18 cellular contexts compared by ENCODE assay signal in genomic region chr3:59758672-59759071, GRCh38.
A peak's percentile ranks its signal among the peaks of the same experiment; 100 is the strongest.
DNase-seq lines count a peak whose midpoint lies in the region; ATAC-seq and TF ChIP-seq lines count a peak whose summit lies in the region.
"Had no signal": no experiment of that assay in that cellular context is flagged by ENCODE, and none has a peak within 500 bp of the region (broad histone marks: within the 10 kb centered on the region; RNA-seq: fewer than 3 reads in every experiment).

No MANE protein-coding gene starts in this region.

- no peaks in the 10 kb centered on the region for H3K9me3 Mint-ChIP-seq in activated naive CD4-positive, alpha-beta T cell treated with anti-CD3 and anti-CD28 coated beads, Interleukin-2, amount 50 U/mL, for 24 hours
- H3K9me3 Mint-ChIP-seq in activated naive CD4-positive, alpha-beta T cell treated with anti-CD3 and anti-CD28 coated beads, Interleukin-2, amount 10 ng/mL, durations not matched to agents 7 days and 5 days: no peaks in the 10 kb centered on the region
- H3K9me3 Mint-ChIP-seq in activated T-helper 17 cell treated with anti-CD3 and anti-CD28 coated beads, Interleukin-2, amount 50 U/mL, for 72 hours: no peaks in the 10 kb centered on the region
- no peaks in the 10 kb centered on the region for H3K9me3 Mint-ChIP-seq in immature natural killer cell
- no peaks in the 10 kb centered on the region for H3K9me3 Mint-ChIP-seq in stimulated activated naive CD8-positive, alpha-beta T cell treated with anti-CD3 and anti-CD28 coated beads, Interleukin-15, amount 100 ng/mL, for 72 hours
- H3K9me3 Mint-ChIP-seq: CD8-positive, alpha-beta memory T cell; IgD-negative memory B cell had no signal

- H3K36me3 ChIP-seq in spleen: no peaks in the 10 kb centered on the region
- H3K36me3 ChIP-seq: MG63 had no signal

- H3K4me1 Mint-ChIP-seq in activated naive CD4-positive, alpha-beta T cell treated with anti-CD3 and anti-CD28 coated beads, Interleukin-2, amount 50 U/mL, for 24 hours: peaks cover 98% of the 10 kb centered on the region
- peaks cover 61% of the 10 kb centered on the region for H3K4me1 Mint-ChIP-seq in activated naive CD4-positive, alpha-beta T cell treated with anti-CD3 and anti-CD28 coated beads, Interleukin-2, amount 10 ng/mL, durations not matched to agents 7 days and 5 days
- H3K4me1 Mint-ChIP-seq in activated T-helper 17 cell treated with anti-CD3 and anti-CD28 coated beads, Interleukin-2, amount 50 U/mL, for 72 hours: peaks cover 21% of the 10 kb centered on the region
- peaks cover 20 to 32% of the 10 kb centered on the region in 2 donors for H3K4me1 Mint-ChIP-seq in immature natural killer cell
- H3K4me1 Mint-ChIP-seq in stimulated activated naive CD8-positive, alpha-beta T cell treated with anti-CD3 and anti-CD28 coated beads, Interleukin-15, amount 100 ng/mL, for 72 hours: peaks cover 41% of the 10 kb centered on the region
- H3K4me1 Mint-ChIP-seq: IgD-negative memory B cell had no signal

- DNase-seq in activated naive CD4-positive, alpha-beta T cell treated with anti-CD3 and anti-CD28 coated beads, Interleukin-2, amount 10 ng/mL, durations not matched to agents 7 days and 5 days: no peak
- DNase-seq in immature natural killer cell (no peak), spleen (no peak)
- no peak for DNase-seq in stimulated activated naive CD8-positive, alpha-beta T cell treated with anti-CD3 and anti-CD28 coated beads, Interleukin-15, amount 100 ng/mL, for 72 hours
- DNase-seq: ACHN; CD8-positive, alpha-beta memory T cell; DMS53; Karpas-422; MG63; NCI-H1092; NCI-H146; NCI-H2029 treated with DMSO at 0.1 percent for 48 hours; NCI-H2171 treated with DMSO at 0.1 percent for 48 hours had no signal

- peak overlapping the region; percentile 69 for H3K27ac Mint-ChIP-seq in activated naive CD4-positive, alpha-beta T cell treated with anti-CD3 and anti-CD28 coated beads, Interleukin-2, amount 50 U/mL, for 24 hours
- no peak overlapping the region for H3K27ac Mint-ChIP-seq in activated naive CD4-positive, alpha-beta T cell treated with anti-CD3 and anti-CD28 coated beads, Interleukin-2, amount 10 ng/mL, durations not matched to agents 7 days and 5 days
- no peak overlapping the region for H3K27ac Mint-ChIP-seq in activated T-helper 17 cell treated with anti-CD3 and anti-CD28 coated beads, Interleukin-2, amount 50 U/mL, for 72 hours
- peak overlapping the region in 2 of 6 donors; percentile 34 to 70 for H3K27ac Mint-ChIP-seq in immature natural killer cell
- H3K27ac Mint-ChIP-seq in stimulated activated naive CD8-positive, alpha-beta T cell treated with anti-CD3 and anti-CD28 coated beads, Interleukin-15, amount 100 ng/mL, for 72 hours: no peak overlapping the region
- H3K27ac Mint-ChIP-seq: CD8-positive, alpha-beta memory T cell; IgD-negative memory B cell had no signal

- H3K4me3 Mint-ChIP-seq in activated naive CD4-positive, alpha-beta T cell treated with anti-CD3 and anti-CD28 coated beads, Interleukin-2, amount 50 U/mL, for 24 hours: peak overlapping the region; percentile 26
- no peak overlapping the region for H3K4me3 Mint-ChIP-seq in activated naive CD4-positive, alpha-beta T cell treated with anti-CD3 and anti-CD28 coated beads, Interleukin-2, amount 10 ng/mL, durations not matched to agents 7 days and 5 days
- peak overlapping the region; percentile 3 for H3K4me3 Mint-ChIP-seq in activated T-helper 17 cell treated with anti-CD3 and anti-CD28 coated beads, Interleukin-2, amount 50 U/mL, for 72 hours
- peak overlapping the region in 4 of 5 donors; percentile 0 to 37 (median 30) for H3K4me3 Mint-ChIP-seq in immature natural killer cell
- H3K4me3 Mint-ChIP-seq in stimulated activated naive CD8-positive, alpha-beta T cell treated with anti-CD3 and anti-CD28 coated beads, Interleukin-15, amount 100 ng/mL, for 72 hours: no peak overlapping the region
- H3K4me3 Mint-ChIP-seq: CD8-positive, alpha-beta memory T cell; IgD-negative memory B cell had no signal

- no peaks in the 10 kb centered on the region for H3K4me1 ChIP-seq in spleen

- H3K4me3 ChIP-seq in spleen: no peak overlapping the region
- H3K4me3 ChIP-seq: MG63 had no signal

- no peak for ATAC-seq in activated T-helper 17 cell treated with anti-CD3 and anti-CD28 coated beads, Interleukin-2, amount 50 U/mL, for 72 hours (replicated peaks)
- ATAC-seq in stimulated activated naive CD8-positive, alpha-beta T cell treated with anti-CD3 and anti-CD28 coated beads, Interleukin-15, amount 100 ng/mL, for 72 hours: peak; percentile 48
- ATAC-seq in GM21390 (IDR thresholded peaks at IDR 0.05; ENCODE audit: unreplicated experiment): no peak
- ATAC-seq: Panc1 had no signal

- H3K27me3 Mint-ChIP-seq in activated naive CD4-positive, alpha-beta T cell treated with anti-CD3 and anti-CD28 coated beads, Interleukin-2, amount 50 U/mL, for 24 hours: no peaks in the 10 kb centered on the region
- no peaks in the 10 kb centered on the region for H3K27me3 Mint-ChIP-seq in activated naive CD4-positive, alpha-beta T cell treated with anti-CD3 and anti-CD28 coated beads, Interleukin-2, amount 10 ng/mL, durations not matched to agents 7 days and 5 days
- H3K27me3 Mint-ChIP-seq in activated T-helper 17 cell treated with anti-CD3 and anti-CD28 coated beads, Interleukin-2, amount 50 U/mL, for 72 hours: peaks cover 29% of the 10 kb centered on the region
- H3K27me3 Mint-ChIP-seq in immature natural killer cell (ENCODE audit: low read depth in 3 of 3): peaks cover 0 to 2% (median 0%) of the 10 kb centered on the region in 3 donors
- peaks cover 24% of the 10 kb centered on the region for H3K27me3 Mint-ChIP-seq in stimulated activated naive CD8-positive, alpha-beta T cell treated with anti-CD3 and anti-CD28 coated beads, Interleukin-15, amount 100 ng/mL, for 72 hours

- H3K27me3 ChIP-seq in spleen (replicated peaks in 1 of 7): no peaks in the 10 kb centered on the region
- H3K27me3 ChIP-seq: MG63 had no signal

- intact Hi-C loops in spleen (cut with DNase I; ENCODE audit: low total_unique reads): loop anchor here (5.0 kb wide), 1 partner anchor 329 kb away; no protein-coding TSS in a partner anchor

- H3K9me3 ChIP-seq in spleen: no peaks in the 10 kb centered on the region
- H3K9me3 ChIP-seq: MG63 had no signal

- H3K36me3 Mint-ChIP-seq in activated naive CD4-positive, alpha-beta T cell treated with anti-CD3 and anti-CD28 coated beads, Interleukin-2, amount 50 U/mL, for 24 hours: peaks cover 16% of the 10 kb centered on the region
- peaks cover 31% of the 10 kb centered on the region for H3K36me3 Mint-ChIP-seq in activated naive CD4-positive, alpha-beta T cell treated with anti-CD3 and anti-CD28 coated beads, Interleukin-2, amount 10 ng/mL, durations not matched to agents 7 days and 5 days
- no peaks in the 10 kb centered on the region for H3K36me3 Mint-ChIP-seq in activated T-helper 17 cell treated with anti-CD3 and anti-CD28 coated beads, Interleukin-2, amount 50 U/mL, for 72 hours (ENCODE audit: low read depth)
- no peaks in the 10 kb centered on the region for H3K36me3 Mint-ChIP-seq in immature natural killer cell
- H3K36me3 Mint-ChIP-seq: CD8-positive, alpha-beta memory T cell had no signal

- TF ChIP-seq POLR2A in spleen (IDR thresholded peaks at IDR 0.05): no peak

- CTCF ChIA-PET in activated naive CD4-positive, alpha-beta T cell treated with anti-CD3 and anti-CD28 coated beads, Interleukin-2, amount 10 ng/mL, durations not matched to agents 7 days and 5 days (lab: Charles Lee): no interaction called here

- TF ChIP-seq CTCF in spleen (IDR thresholded peaks at IDR 0.05 in 8 of 11, conservative IDR thresholded peaks at IDR 0.05 in 3 of 11): no peak

- WGBS in spleen, 5 donors: 78 to 89% (median 86%) methylated on average over 1 of the region's 1 CpG

- no peak overlapping the region for H3K27ac ChIP-seq in spleen

Comparison
In these comparisons a context has a peak if more than half of its experiments do, and no peak if none do; other contexts are left out.
1. H3K4me3 Mint-ChIP-seq: peak in activated naive CD4-positive, alpha-beta T cell treated with anti-CD3 and anti-CD28 coated beads, Interleukin-2, amount 50 U/mL, for 24 hours (single experiment), activated T-helper 17 cell treated with anti-CD3 and anti-CD28 coated beads, Interleukin-2, amount 50 U/mL, for 72 hours (single experiment) and immature natural killer cell (4 of 5); none in activated naive CD4-positive, alpha-beta T cell treated with anti-CD3 and anti-CD28 coated beads, Interleukin-2, amount 10 ng/mL, durations not matched to agents 7 days and 5 days (single experiment) and stimulated activated naive CD8-positive, alpha-beta T cell treated with anti-CD3 and anti-CD28 coated beads, Interleukin-15, amount 100 ng/mL, for 72 hours (0 of 2).